In genomic region chr3:129619726-129620162, GRCh38 we compare ENCODE assay signal across 19 cellular contexts. TPM values are rescaled to one million over a fixed set of nuclear protein-coding genes. Genes with fewer than 3 reads are reported as not detected.
DNase-seq lines count a peak whose midpoint lies in the region; ATAC-seq, FAIRE-seq and TF ChIP-seq lines count a peak whose summit lies in the region.
"Had no signal": no experiment of that assay in that cellular context is flagged by ENCODE, and none has a peak within 500 bp of the region (broad histone marks: within the 10 kb centered on the region; RNA-seq: fewer than 3 reads in every experiment).

No MANE protein-coding gene starts in this region.

- H3K4me1 ChIP-seq in endothelial cell of umbilical vein (ENCODE audit: control insufficient read depth, extremely low read depth, insufficient read depth, low read length) (peaks cover 63% of the 10 kb centered on the region), osteoblast (ENCODE audit: insufficient read depth, low read length) (peaks cover 21% of the 10 kb centered on the region)
- H3K4me1 ChIP-seq: Caco-2, HAP-1 had no signal

- no peak for TF ChIP-seq POLR2A in endothelial cell of umbilical vein (IDR thresholded peaks at IDR 0.05; ENCODE audit: low read depth, low read length)

- no TSS peak for BruUV-seq in endothelial cell of umbilical vein (replicated peaks; lab: Mats Ljungman, UMichigan)

- H3K36me3 Mint-ChIP-seq in natural killer cell treated with Interleukin-12 subunit alpha and Interleukin-12 subunit beta and Interleukin-15 and Interleukin-18, amount 100 ng/mL, for 72 hours: no peaks in the 10 kb centered on the region
- no peaks in the 10 kb centered on the region for H3K36me3 Mint-ChIP-seq in natural killer cell
- H3K36me3 Mint-ChIP-seq: activated naive CD4-positive, alpha-beta T cell treated with anti-CD3 and anti-CD28 coated beads, Interleukin-2, amount 50 U/mL, for 24 hours had no signal

- no peaks in the 10 kb centered on the region for H3K27me3 ChIP-seq in endothelial cell of umbilical vein (ENCODE audit: control insufficient read depth in 2 of 2, insufficient read depth in 2 of 2, low read length in 2 of 2)
- no peaks in the 10 kb centered on the region for H3K27me3 ChIP-seq in osteoblast (ENCODE audit: insufficient read depth, low read length)
- H3K27me3 ChIP-seq: tibial artery had no signal

- dilution Hi-C loops in endothelial cell of umbilical vein (cut with MboI; ENCODE audit: extremely low pct_ligation_motif_present, low sequenced_read_pairs): no loop called here

- CTCF ChIA-PET in endothelial cell of umbilical vein (lab: Charles Lee): interaction anchor here (1.0 to 1.2 kb wide), 2 partner anchors 10 to 130 kb away, joined by 3 read pairs; no protein-coding TSS in a partner anchor

- peaks cover 4 to 20% of the 10 kb centered on the region in 2 donors for H3K4me1 Mint-ChIP-seq in natural killer cell treated with Interleukin-12 subunit alpha and Interleukin-12 subunit beta and Interleukin-15 and Interleukin-18, amount 100 ng/mL, for 72 hours (ENCODE audit: low read depth in 2 of 2)
- H3K4me1 Mint-ChIP-seq in natural killer cell: peaks cover 10 to 31% of the 10 kb centered on the region in 2 donors

- H3K9me1 ChIP-seq in endothelial cell of umbilical vein (replicated peaks; ENCODE audit: control insufficient read depth, extremely low read depth, insufficient read depth, low read length): no peaks in the 10 kb centered on the region

- ATAC-seq in natural killer cell treated with Interleukin-12 subunit alpha and Interleukin-12 subunit beta and Interleukin-15 and Interleukin-18, amount 100 ng/mL, for 72 hours: no peak
- ATAC-seq in natural killer cell: no peak

- H2AFZ ChIP-seq in endothelial cell of umbilical vein (ENCODE audit: low read depth, low read length): no peak overlapping the region
- H2AFZ ChIP-seq in osteoblast (ENCODE audit: low read length): no peak overlapping the region

- H4K20me1 ChIP-seq in endothelial cell of umbilical vein (replicated peaks; ENCODE audit: control insufficient read depth, extremely low read depth, insufficient read depth, low read length) (no peaks in the 10 kb centered on the region), osteoblast (ENCODE audit: insufficient read depth, low read length) (no peaks in the 10 kb centered on the region)

- FAIRE-seq in endothelial cell of umbilical vein (lab: Jason Lieb, UNC): no peak
- FAIRE-seq: GM12892 had no signal

- no peak overlapping the region for H3K4me3 Mint-ChIP-seq in natural killer cell treated with Interleukin-12 subunit alpha and Interleukin-12 subunit beta and Interleukin-15 and Interleukin-18, amount 100 ng/mL, for 72 hours
- H3K4me3 Mint-ChIP-seq in natural killer cell: no peak overlapping the region
- H3K4me3 Mint-ChIP-seq: activated naive CD4-positive, alpha-beta T cell treated with anti-CD3 and anti-CD28 coated beads, Interleukin-2, amount 50 U/mL, for 24 hours; nephron; T-helper 2 cell treated with Interferon-gamma antibody and Interleukin-4, amounts not matched to agents 5 μg/mL and 100 μg/mL, for 36 hours had no signal

- peak overlapping the region; percentile 47 for H3K9ac ChIP-seq in endothelial cell of umbilical vein (replicated peaks; ENCODE audit: extremely low read depth, insufficient read depth, low read length)

- H3K27ac ChIP-seq in endothelial cell of umbilical vein (ENCODE audit: insufficient read depth, low read depth, low read length) (peak overlapping the region; percentile 72), osteoblast (ENCODE audit: low read depth, low read length) (no peak overlapping the region)
- H3K27ac ChIP-seq: tibial artery had no signal

- POLR2A ChIA-PET in endothelial cell of umbilical vein (lab: Charles Lee): no interaction called here

- no peaks in the 10 kb centered on the region for H3K36me3 ChIP-seq in endothelial cell of umbilical vein (ENCODE audit: control insufficient read depth in 2 of 2, extremely low read depth in 1 of 2, insufficient read depth in 2 of 2, low read length in 2 of 2)
- H3K36me3 ChIP-seq in osteoblast (ENCODE audit: insufficient read depth, low read length): no peaks in the 10 kb centered on the region
- H3K36me3 ChIP-seq: HAP-1, tibial artery had no signal

- no peaks in the 10 kb centered on the region for H3K9me3 ChIP-seq in endothelial cell of umbilical vein (replicated peaks; ENCODE audit: control insufficient read depth, insufficient read depth, low read length)
- H3K9me3 ChIP-seq in osteoblast (ENCODE audit: low read depth, low read length): no peaks in the 10 kb centered on the region
- H3K9me3 ChIP-seq: Caco-2, HAP-1, tibial artery had no signal

- no peak overlapping the region for H3K27ac Mint-ChIP-seq in natural killer cell treated with Interleukin-12 subunit alpha and Interleukin-12 subunit beta and Interleukin-15 and Interleukin-18, amount 100 ng/mL, for 72 hours
- H3K27ac Mint-ChIP-seq in natural killer cell: no peak overlapping the region
- H3K27ac Mint-ChIP-seq: activated naive CD4-positive, alpha-beta T cell treated with anti-CD3 and anti-CD28 coated beads, Interleukin-2, amount 50 U/mL, for 24 hours; T-helper 2 cell treated with Interferon-gamma antibody and Interleukin-4, amounts not matched to agents 5 μg/mL and 100 μg/mL, for 36 hours had no signal

- DNase-seq in natural killer cell treated with Interleukin-12 subunit alpha and Interleukin-12 subunit beta and Interleukin-15 and Interleukin-18, amount 100 ng/mL, for 72 hours (ENCODE audit: low spot score): peak; percentile 39
- DNase-seq in natural killer cell: no peak
- DNase-seq in endothelial cell of umbilical vein (ENCODE audit: low read depth, low spot score): no peak
- DNase-seq in osteoblast (ENCODE audit: insufficient read length, low spot score, missing footprints): peak; percentile 73
- DNase-seq in NCI-H2227 (lab: John Stamatoyannopoulos, UW; ENCODE audit: unreplicated experiment): no peak
- DNase-seq in NCI-H82 (lab: John Stamatoyannopoulos, UW): no peak
- no peak for DNase-seq in stimulated activated CD4-positive, alpha-beta T cell treated with anti-CD3 and anti-CD28 coated beads, Interleukin-1b, Interleukin-23, amount 100 ng/mL, for 48 hours
- no peak for DNase-seq in NCI-H187 (lab: John Stamatoyannopoulos, UW)
- DNase-seq: activated CD4-positive, alpha-beta T cell treated with anti-CD3 and anti-CD28 coated beads for 4 hours; NCI-H2029; NCI-H526 treated with DMSO at 0.1 percent for 48 hours; stimulated activated CD4-positive, alpha-beta T cell treated with anti-CD3 and anti-CD28 coated beads, Interleukin-2, amount 100 ng/mL, for 24 hours had no signal

- TF ChIP-seq CTCF in natural killer cell (IDR thresholded peaks at IDR 0.05): no peak
- TF ChIP-seq CTCF in endothelial cell of umbilical vein (IDR thresholded peaks at IDR 0.05; ENCODE audit: extremely low read depth in 1 of 2, insufficient read depth in 1 of 2, low read depth in 1 of 2, low read length in 2 of 2): no peak
- no peak for TF ChIP-seq CTCF in osteoblast (IDR thresholded peaks at IDR 0.05; ENCODE audit: extremely low read depth, low read depth, low read length)

- no peaks in the 10 kb centered on the region for H3K27me3 Mint-ChIP-seq in natural killer cell treated with Interleukin-12 subunit alpha and Interleukin-12 subunit beta and Interleukin-15 and Interleukin-18, amount 100 ng/mL, for 72 hours
- peaks cover 0 to 8% of the 10 kb centered on the region in 2 donors for H3K27me3 Mint-ChIP-seq in natural killer cell (ENCODE audit: low read depth in 2 of 2)
- H3K27me3 Mint-ChIP-seq: activated naive CD4-positive, alpha-beta T cell treated with anti-CD3 and anti-CD28 coated beads, Interleukin-2, amount 50 U/mL, for 24 hours had no signal

- H3K4me3 ChIP-seq in endothelial cell of umbilical vein (replicated peaks in 1 of 3; ENCODE audit: insufficient read depth in 1 of 3, low read depth in 1 of 3, low read length in 3 of 3) (no peak overlapping the region), osteoblast (ENCODE audit: insufficient read depth, low read length) (no peak overlapping the region)
- H3K4me3 ChIP-seq: HAP-1, tibial artery had no signal

- H3K79me2 ChIP-seq in endothelial cell of umbilical vein (ENCODE audit: control insufficient read depth, insufficient read depth, low read length) (no peaks in the 10 kb centered on the region), osteoblast (ENCODE audit: insufficient read depth, low read length) (no peaks in the 10 kb centered on the region)

- no peak overlapping the region for H3K4me2 ChIP-seq in endothelial cell of umbilical vein (ENCODE audit: insufficient read depth, low read length)
- H3K4me2 ChIP-seq in osteoblast (ENCODE audit: insufficient read depth, low read length): no peak overlapping the region

- intact Hi-C loops in natural killer cell (cut with micrococcal nuclease) (loop anchor here (10.0 kb wide), 1 partner anchor 475 kb away; no protein-coding TSS in a partner anchor), endothelial cell of umbilical vein (cut with micrococcal nuclease) (loop anchor here (1.0 to 10.0 kb wide), 4 partner anchors 9 to 475 kb away; partner anchors contain the start of gene IFT122)

- no peaks in the 10 kb centered on the region for H3K9me3 Mint-ChIP-seq in natural killer cell treated with Interleukin-12 subunit alpha and Interleukin-12 subunit beta and Interleukin-15 and Interleukin-18, amount 100 ng/mL, for 72 hours
- no peaks in the 10 kb centered on the region for H3K9me3 Mint-ChIP-seq in natural killer cell
- H3K9me3 Mint-ChIP-seq: activated naive CD4-positive, alpha-beta T cell treated with anti-CD3 and anti-CD28 coated beads, Interleukin-2, amount 50 U/mL, for 24 hours; nephron; T-helper 2 cell treated with Interferon-gamma antibody and Interleukin-4, amounts not matched to agents 5 μg/mL and 100 μg/mL, for 36 hours had no signal

TF ChIP-seq in endothelial cell of umbilical vein, 7 proteins besides CTCF, POLR2A, EP300 and RAD21:
- TF ChIP-seq MYC (IDR thresholded peaks at IDR 0.05; ENCODE audit: low read depth, low read length) (no peak), MAX (IDR thresholded peaks at IDR 0.05; ENCODE audit: insufficient read depth, insufficient read length) (no peak)
TF ChIP-seq in endothelial cell of umbilical vein: peak in this region for 0.

RNA-seq across cellular contexts. Expression of gene PLXND1, which starts 13.3 kb away (rescaled TPM):
- 1 to 10 TPM; 2.8 to 4.8 TPM for total RNA-seq in natural killer cell treated with Interleukin-12 subunit alpha and Interleukin-12 subunit beta and Interleukin-15 and Interleukin-18, amount 100 ng/mL, for 72 hours
- total RNA-seq in natural killer cell: 100 to 1,000 TPM; 135 to 214 (median 189) TPM
- 834 and 860 TPM in 2 replicates for total RNA-seq in endothelial cell of umbilical vein
- 300 and 332 TPM in 2 replicates for polyA plus RNA-seq in endothelial cell of umbilical vein
- 436 and 495 TPM in 2 replicates for polyA plus RNA-seq in endothelial cell of umbilical vein (2011; cell fraction: cytosol; rRNA removed)
- polyA plus RNA-seq in endothelial cell of umbilical vein (2011; cell fraction: nucleus; rRNA removed): 1,145 and 1,490 TPM in 2 replicates
- 463 and 559 TPM in 2 replicates for polyA plus RNA-seq in endothelial cell of umbilical vein (2012)
- 583 and 647 TPM in 2 replicates for polyA minus RNA-seq in endothelial cell of umbilical vein
- 21.9 TPM for polyA minus RNA-seq in endothelial cell of umbilical vein (2011; cell fraction: cytosol; rRNA and poly(A)+ RNA removed)
- 454 and 479 TPM in 2 replicates for polyA minus RNA-seq in endothelial cell of umbilical vein (2011; cell fraction: nucleus; rRNA and poly(A)+ RNA removed)
- total RNA-seq in osteoblast: 126 and 134 TPM in 2 replicates

Comparison
In these comparisons a context has a peak if more than half of its experiments do, and no peak if none do; other contexts are left out.
1. DNase-seq: peak in natural killer cell treated with Interleukin-12 subunit alpha and Interleukin-12 subunit beta and Interleukin-15 and Interleukin-18, amount 100 ng/mL, for 72 hours (single experiment) and osteoblast (single experiment); none in natural killer cell (single experiment), endothelial cell of umbilical vein (single experiment), NCI-H2227 (single experiment), NCI-H82 (single experiment), stimulated activated CD4-positive, alpha-beta T cell treated with anti-CD3 and anti-CD28 coated beads, Interleukin-1b, Interleukin-23, amount 100 ng/mL, for 48 hours (single experiment) and NCI-H187 (0 of 2).
2. RNA of gene PLXND1, which starts 13.3 kb away (total RNA-seq): 834 to 860 TPM in endothelial cell of umbilical vein, 135 to 214 TPM in natural killer cell and 126 to 134 TPM in osteoblast; 2.8 to 4.8 TPM in natural killer cell treated with Interleukin-12 subunit alpha and Interleukin-12 subunit beta and Interleukin-15 and Interleukin-18, amount 100 ng/mL, for 72 hours; every median in the first group is over 10 times any median in the second.